In genomic region chr2:23703583-23704385, GRCh38 we compare ENCODE assay signal across 22 cellular contexts.
DNase-seq lines count a peak whose midpoint lies in the region; ATAC-seq, FAIRE-seq and TF ChIP-seq lines count a peak whose summit lies in the region.
"Had no signal": no experiment of that assay in that cellular context is flagged by ENCODE, and none has a peak within 500 bp of the region (broad histone marks: within the 10 kb centered on the region; RNA-seq: fewer than 3 reads in every experiment).

No MANE protein-coding gene starts in this region.

- no peaks in the 10 kb centered on the region for H3K9me3 ChIP-seq in effector memory CD4-positive, alpha-beta T cell (ENCODE audit: control insufficient read depth, low read length)
- H3K9me3 ChIP-seq in kidney (ENCODE audit: control insufficient read depth in 1 of 2, low read length in 2 of 2) = peaks cover 0 to 3% of the 10 kb centered on the region in 2 donors

- no peak overlapping the region for H3K27ac Mint-ChIP-seq in natural killer cell treated with Interleukin-12 subunit alpha and Interleukin-12 subunit beta and Interleukin-15 and Interleukin-18, amount 100 ng/mL, for 72 hours
- H3K27ac Mint-ChIP-seq: activated B cell treated with CpG ODN at 0.5 μM for 24 hours; activated CD8-positive, alpha-beta T cell treated with anti-CD3 and anti-CD28 coated beads for 36 hours; CD8-positive, alpha-beta T cell; dendritic cell treated with granulocyte-macrophage colony-stimulating factor and Interleukin-4, amounts not matched to agents 40 ng/mL and 50 ng/mL, for 4 days; mesothelial cell of epicardium; T-helper 1 cell treated with Interleukin-12 subunit alpha and Interleukin-12 subunit beta and Interleukin-4 antibody, amounts not matched to agents 30 μg/mL and 1 μg/mL, for 36 hours had no signal

- peak; percentile 8 for DNase-seq in A172 (ENCODE audit: low spot score)
- DNase-seq in GM12891 (ENCODE audit: insufficient read length, low spot score) = peak; percentile 5
- peak; percentile 44 for DNase-seq in astrocyte of the hippocampus (ENCODE audit: low read depth, low spot score)
- DNase-seq in natural killer cell treated with Interleukin-12 subunit alpha and Interleukin-12 subunit beta and Interleukin-15 and Interleukin-18, amount 100 ng/mL, for 72 hours (ENCODE audit: low spot score) = peak; percentile 58
- DNase-seq in effector memory CD4-positive, alpha-beta T cell = no peak
- no peak for DNase-seq in kidney
- DNase-seq in activated effector memory CD4-positive, alpha-beta T cell treated with anti-CD3 and anti-CD28 coated beads, Interleukin-2, amount 50 U/mL, for 16 hours = no peak
- no peak for DNase-seq in D721Med (ENCODE audit: insufficient read length, low spot score)
- DNase-seq: activated B cell treated with CpG ODN at 0.5 μM for 24 hours; activated CD8-positive, alpha-beta T cell treated with anti-CD3 and anti-CD28 coated beads for 36 hours; CD8-positive, alpha-beta T cell; foreskin melanocyte; NCI-H1092 treated with DMSO at 0.1 percent for 48 hours; NCI-H526; retina; SHP77; substantia nigra had no signal

- H3K27me3 ChIP-seq in effector memory CD4-positive, alpha-beta T cell (replicated peaks; ENCODE audit: control insufficient read depth, insufficient read depth, low read length, poor library complexity, severe bottlenecking) = no peaks in the 10 kb centered on the region

- no peak overlapping the region for H3K4me3 ChIP-seq in effector memory CD4-positive, alpha-beta T cell (ENCODE audit: insufficient read depth, low read depth, low read length, poor library complexity, severe bottlenecking)
- no peak overlapping the region for H3K4me3 ChIP-seq in kidney (ENCODE audit: low read length in 2 of 2)

- no peaks in the 10 kb centered on the region for H3K9me3 Mint-ChIP-seq in natural killer cell treated with Interleukin-12 subunit alpha and Interleukin-12 subunit beta and Interleukin-15 and Interleukin-18, amount 100 ng/mL, for 72 hours
- H3K9me3 Mint-ChIP-seq: activated B cell treated with CpG ODN at 0.5 μM for 24 hours; activated CD8-positive, alpha-beta T cell treated with anti-CD3 and anti-CD28 coated beads for 36 hours; CD8-positive, alpha-beta T cell; dendritic cell treated with granulocyte-macrophage colony-stimulating factor and Interleukin-4, amounts not matched to agents 40 ng/mL and 50 ng/mL, for 4 days; T-helper 1 cell treated with Interleukin-12 subunit alpha and Interleukin-12 subunit beta and Interleukin-4 antibody, amounts not matched to agents 30 μg/mL and 1 μg/mL, for 36 hours had no signal

- no peak overlapping the region for H3K27ac ChIP-seq in effector memory CD4-positive, alpha-beta T cell (ENCODE audit: insufficient read depth, low read length, poor library complexity, severe bottlenecking)
- H3K27ac ChIP-seq in kidney (ENCODE audit: low read depth in 2 of 2, low read length in 2 of 2) = no peak overlapping the region

- intact Hi-C loops in kidney (cut with DNase I) = no loop called here

- TF ChIP-seq CTCF in kidney (IDR thresholded peaks at IDR 0.05; ENCODE audit: borderline replicate concordance, extremely low read depth, insufficient read depth) = no peak
- no peak for TF ChIP-seq CTCF in D721Med (IDR thresholded peaks at IDR 0.05; ENCODE audit: insufficient read depth, missing control alignments)

- H3K4me3 Mint-ChIP-seq in natural killer cell treated with Interleukin-12 subunit alpha and Interleukin-12 subunit beta and Interleukin-15 and Interleukin-18, amount 100 ng/mL, for 72 hours = no peak overlapping the region
- H3K4me3 Mint-ChIP-seq: activated B cell treated with CpG ODN at 0.5 μM for 24 hours; activated CD8-positive, alpha-beta T cell treated with anti-CD3 and anti-CD28 coated beads for 36 hours; CD8-positive, alpha-beta T cell; dendritic cell treated with granulocyte-macrophage colony-stimulating factor and Interleukin-4, amounts not matched to agents 40 ng/mL and 50 ng/mL, for 4 days; mesothelial cell of epicardium; T-helper 1 cell treated with Interleukin-12 subunit alpha and Interleukin-12 subunit beta and Interleukin-4 antibody, amounts not matched to agents 30 μg/mL and 1 μg/mL, for 36 hours had no signal

- H3K4me1 ChIP-seq in effector memory CD4-positive, alpha-beta T cell (ENCODE audit: control insufficient read depth, insufficient read depth, low read length, poor library complexity, severe bottlenecking) = no peaks in the 10 kb centered on the region
- peaks cover 0 to 3% of the 10 kb centered on the region in 2 donors for H3K4me1 ChIP-seq in kidney (ENCODE audit: control insufficient read depth in 1 of 2, insufficient read depth in 1 of 2, low read depth in 1 of 2, low read length in 2 of 2)

- FAIRE-seq in GM12891 (lab: Jason Lieb, UNC) = no peak
- FAIRE-seq in kidney (lab: Jason Lieb, UNC) = no peak
- FAIRE-seq in D721Med (lab: Jason Lieb, UNC) = no peak
- FAIRE-seq: bronchial epithelial cell, urothelium cell line had no signal

- H3K36me3 ChIP-seq in effector memory CD4-positive, alpha-beta T cell (ENCODE audit: control insufficient read depth, insufficient read depth, low read length) = no peaks in the 10 kb centered on the region
- no peaks in the 10 kb centered on the region for H3K36me3 ChIP-seq in kidney (ENCODE audit: control insufficient read depth in 1 of 2, insufficient read depth in 2 of 2, low read length in 2 of 2)

- peak in 1 of 2 donors; percentile 7 for ATAC-seq in natural killer cell treated with Interleukin-12 subunit alpha and Interleukin-12 subunit beta and Interleukin-15 and Interleukin-18, amount 100 ng/mL, for 72 hours
- ATAC-seq: activated CD8-positive, alpha-beta T cell treated with anti-CD3 and anti-CD28 coated beads for 36 hours; CD8-positive, alpha-beta T cell had no signal

- no peak for TF ChIP-seq POLR2A in GM12891 (IDR thresholded peaks at IDR 0.05; ENCODE audit: low read depth, low read length)

- H3K36me3 Mint-ChIP-seq in natural killer cell treated with Interleukin-12 subunit alpha and Interleukin-12 subunit beta and Interleukin-15 and Interleukin-18, amount 100 ng/mL, for 72 hours = no peaks in the 10 kb centered on the region

- H3K27me3 Mint-ChIP-seq in natural killer cell treated with Interleukin-12 subunit alpha and Interleukin-12 subunit beta and Interleukin-15 and Interleukin-18, amount 100 ng/mL, for 72 hours = no peaks in the 10 kb centered on the region
- H3K27me3 Mint-ChIP-seq: activated B cell treated with CpG ODN at 0.5 μM for 24 hours; activated CD8-positive, alpha-beta T cell treated with anti-CD3 and anti-CD28 coated beads for 36 hours; dendritic cell treated with granulocyte-macrophage colony-stimulating factor and Interleukin-4, amounts not matched to agents 40 ng/mL and 50 ng/mL, for 4 days had no signal

- H3K4me1 Mint-ChIP-seq in natural killer cell treated with Interleukin-12 subunit alpha and Interleukin-12 subunit beta and Interleukin-15 and Interleukin-18, amount 100 ng/mL, for 72 hours (ENCODE audit: low read depth in 2 of 2) = peaks cover 0 to 22% of the 10 kb centered on the region in 2 donors
- H3K4me1 Mint-ChIP-seq: activated B cell treated with CpG ODN at 0.5 μM for 24 hours had no signal

- H3K9ac ChIP-seq in kidney (ENCODE audit: low read length in 2 of 2) = no peak overlapping the region

TF ChIP-seq in GM12891, 5 proteins besides CTCF, POLR2A, EP300 and RAD21:
- TF ChIP-seq POLR2AphosphoS5 (IDR thresholded peaks at IDR 0.05; ENCODE audit: low read depth, low read length) (no peak), PAX5 (IDR thresholded peaks at IDR 0.05; ENCODE audit: insufficient read depth, low read length, severe bottlenecking) (no peak), SPI1 (IDR thresholded peaks at IDR 0.05; ENCODE audit: low read depth, low read length) (no peak), TAF1 (IDR thresholded peaks at IDR 0.05; ENCODE audit: low read depth, low read length) (no peak), POU2F2 (IDR thresholded peaks at IDR 0.05; ENCODE audit: low read depth, low read length) (no peak)

Comparison
In these comparisons a context has a peak if more than half of its experiments do, and no peak if none do; other contexts are left out.
1. DNase-seq: peak in A172 (single experiment), GM12891 (single experiment), astrocyte of the hippocampus (single experiment) and natural killer cell treated with Interleukin-12 subunit alpha and Interleukin-12 subunit beta and Interleukin-15 and Interleukin-18, amount 100 ng/mL, for 72 hours (single experiment); none in effector memory CD4-positive, alpha-beta T cell (0 of 3), kidney (single experiment), activated effector memory CD4-positive, alpha-beta T cell treated with anti-CD3 and anti-CD28 coated beads, Interleukin-2, amount 50 U/mL, for 16 hours (single experiment) and D721Med (single experiment).